Comparison of ENCODE assay signal across 24 cellular contexts in the genomic region with DNA sequence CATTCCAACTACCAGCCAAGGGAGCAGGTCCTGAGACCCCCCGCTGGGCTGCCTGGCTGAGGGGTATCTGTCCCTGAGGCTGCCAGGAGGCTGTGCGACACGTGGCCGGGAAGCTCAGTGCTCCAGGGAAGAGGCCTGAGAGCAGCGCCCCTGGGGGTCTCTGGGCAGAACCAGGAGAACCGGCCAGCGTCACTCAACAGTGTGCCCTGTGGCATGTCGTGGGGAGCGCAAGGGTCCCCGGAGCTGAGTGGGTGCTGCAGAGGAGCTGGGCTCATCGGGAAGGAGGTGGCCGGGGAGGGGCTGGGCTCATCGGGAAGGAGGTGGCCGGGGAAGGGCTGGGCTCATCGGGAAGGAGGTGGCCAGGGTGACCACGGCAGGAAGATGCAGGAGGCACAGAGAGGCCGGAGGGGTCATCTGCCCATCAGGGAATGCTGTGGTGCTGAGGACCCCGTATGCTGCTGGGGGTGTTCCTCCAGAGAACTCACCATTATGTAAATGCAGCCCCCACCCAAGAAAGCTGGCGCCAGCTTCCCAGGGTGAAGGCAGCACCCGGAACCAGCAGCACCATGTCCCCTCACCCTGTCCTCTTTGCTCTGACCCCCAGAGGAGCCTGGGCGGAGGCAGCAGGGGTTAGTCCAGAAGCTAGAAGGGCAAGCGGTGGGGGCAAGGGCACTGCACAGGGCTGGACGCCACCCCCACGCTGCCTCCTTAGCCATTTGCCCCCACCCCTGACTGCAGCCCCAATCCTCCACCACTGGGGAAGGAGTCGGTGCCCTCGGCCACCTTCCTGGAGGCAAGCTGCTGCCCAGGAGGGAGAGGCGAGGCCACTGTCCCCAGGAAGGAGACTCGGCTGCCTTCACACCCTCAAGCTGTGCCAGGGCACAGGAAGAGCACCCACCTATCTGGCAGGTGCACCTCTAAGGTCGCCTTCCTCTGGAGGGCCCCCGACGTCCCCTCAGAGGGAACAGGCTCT. TPM values are rescaled to one million over a fixed set of nuclear protein-coding genes. Genes with fewer than 3 reads are reported as not detected.
A peak's percentile ranks its signal among the peaks of the same experiment; 100 is the strongest.
DNase-seq lines count a peak whose midpoint lies in the region; ATAC-seq and TF ChIP-seq lines count a peak whose summit lies in the region.
"Had no signal": no experiment of that assay in that cellular context is flagged by ENCODE, and none has a peak within 500 bp of the region (broad histone marks: within the 10 kb centered on the region; RNA-seq: fewer than 3 reads in every experiment).

No MANE protein-coding gene starts in this region.

- ATAC-seq in PC-3 (no peak), gastroesophageal sphincter (no peak), HG03342 (IDR thresholded peaks at IDR 0.05; ENCODE audit: unreplicated experiment) (no peak)
- ATAC-seq: mucosa of descending colon, psoas muscle, T-helper 17 cell had no signal

- H2AFZ ChIP-seq in PC-3 (ENCODE audit: low read length) (no peak overlapping the region), osteoblast (ENCODE audit: low read length) (no peak overlapping the region)

- CTCF ChIA-PET in PC-3 (lab: Charles Lee), result no interaction called here

- intact Hi-C loops in PC-3 (cut with micrococcal nuclease), result no loop called here

- no TSS peak for BruUV-seq in PC-3 (replicated peaks; lab: Mats Ljungman, UMichigan)

- TF ChIP-seq POLR2A in gastroesophageal sphincter (IDR thresholded peaks at IDR 0.05), result no peak

- no peaks in the 10 kb centered on the region for H3K9me3 ChIP-seq in PC-3 (ENCODE audit: low read length)
- no peaks in the 10 kb centered on the region for H3K9me3 ChIP-seq in gastroesophageal sphincter
- H3K9me3 ChIP-seq in osteoblast (ENCODE audit: low read depth, low read length), result no peaks in the 10 kb centered on the region
- H3K9me3 ChIP-seq: left ventricle myocardium inferior, mucosa of descending colon, psoas muscle, SJSA1 had no signal

- H4K20me1 ChIP-seq in PC-3 (ENCODE audit: low read length) (no peaks in the 10 kb centered on the region), osteoblast (ENCODE audit: insufficient read depth, low read length) (no peaks in the 10 kb centered on the region)

- H3K27ac ChIP-seq in PC-3 (ENCODE audit: low read length) (peak overlapping the region; percentile 99), gastroesophageal sphincter (peak overlapping the region in 3 of 4 donors; percentile 78 to 85 (median 80)), osteoblast (ENCODE audit: low read depth, low read length) (no peak overlapping the region)
- H3K27ac ChIP-seq: left ventricle myocardium inferior, psoas muscle had no signal

- H3K4me3 ChIP-seq in PC-3 (ENCODE audit: low read length) (no peak overlapping the region), gastroesophageal sphincter (no peak overlapping the region), osteoblast (ENCODE audit: insufficient read depth, low read length) (no peak overlapping the region)
- H3K4me3 ChIP-seq: left ventricle myocardium inferior, mucosa of descending colon, psoas muscle, SJSA1 had no signal

- H3K4me1 ChIP-seq in PC-3 (ENCODE audit: insufficient read depth, low read length) (peaks cover 37% of the 10 kb centered on the region), gastroesophageal sphincter (peaks cover 4 to 77% (median 33%) of the 10 kb centered on the region in 3 donors), osteoblast (ENCODE audit: insufficient read depth, low read length) (peaks cover 38% of the 10 kb centered on the region)
- H3K4me1 ChIP-seq: left ventricle myocardium inferior, psoas muscle had no signal

- H3K36me3 ChIP-seq in PC-3 (ENCODE audit: low read depth, low read length) (no peaks in the 10 kb centered on the region), gastroesophageal sphincter (no peaks in the 10 kb centered on the region), osteoblast (ENCODE audit: insufficient read depth, low read length) (no peaks in the 10 kb centered on the region)
- H3K36me3 ChIP-seq: left ventricle myocardium inferior, SJSA1 had no signal

- H3F3A ChIP-seq in PC-3 (ENCODE audit: low read length, unreplicated experiment), result no peaks in the 10 kb centered on the region

- TF ChIP-seq CTCF in PC-3 (conservative IDR thresholded peaks at IDR 0.05; ENCODE audit: low read depth, low read length), result no peak
- TF ChIP-seq CTCF in gastroesophageal sphincter (IDR thresholded peaks at IDR 0.05), result no peak
- TF ChIP-seq CTCF in osteoblast (IDR thresholded peaks at IDR 0.05; ENCODE audit: extremely low read depth, low read depth, low read length), result no peak

- H3K27me3 ChIP-seq in PC-3 (ENCODE audit: low read length), result no peaks in the 10 kb centered on the region
- H3K27me3 ChIP-seq in gastroesophageal sphincter, result no peaks in the 10 kb centered on the region
- H3K27me3 ChIP-seq in osteoblast (ENCODE audit: insufficient read depth, low read length), result no peaks in the 10 kb centered on the region
- H3K27me3 ChIP-seq: SJSA1 had no signal

- no peak overlapping the region for H3K4me2 ChIP-seq in PC-3 (ENCODE audit: low read length)
- H3K4me2 ChIP-seq in osteoblast (ENCODE audit: insufficient read depth, low read length), result no peak overlapping the region

- TF ChIP-seq EP300 in gastroesophageal sphincter (IDR thresholded peaks at IDR 0.05), result no peak

- no peak for DNase-seq in PC-3
- DNase-seq in osteoblast (ENCODE audit: insufficient read length, low spot score, missing footprints), result peak; percentile 72
- peak; percentile 42 for DNase-seq in ureter (ENCODE audit: low spot score)
- no peak for DNase-seq in stimulated activated CD4-positive, alpha-beta T cell treated with anti-CD3 and anti-CD28 coated beads, Interleukin-4, amount 100 ng/mL, for 1 hour
- DNase-seq in stimulated activated CD4-positive, alpha-beta T cell treated with anti-CD3 and anti-CD28 coated beads, Interleukin-4, amount 100 ng/mL, for 4 hours, result no peak
- DNase-seq: activated CD4-positive, alpha-beta T cell treated with anti-CD3 and anti-CD28 coated beads, Interleukin-2, amount 50 U/mL, for 1 hour; activated effector memory CD4-positive, alpha-beta T cell treated with Interleukin-2 at 50 U/mL for 16 hours; CD8-positive, alpha-beta memory T cell; DMS153; GDM1; H9; left ventricle myocardium inferior; NCI-H1417; NCI-H510A; nephron progenitor cell; psoas muscle; small intestine; stimulated activated CD4-positive, alpha-beta T cell treated with anti-CD3 and anti-CD28 coated beads, Interleukin-4, amount 100 ng/mL, for 24 hours; T-helper 17 cell had no signal

- WGBS in gastroesophageal sphincter (ENCODE audit: low coverage in 1 of 2), 2 donors, result 91 to 100% methylated on average over 2 to 4 of the region's 31 CpGs

- POLR2A ChIA-PET in PC-3 (lab: Charles Lee; ENCODE audit: unreplicated experiment), result no interaction called here

- H3K79me2 ChIP-seq in PC-3 (ENCODE audit: low read length) (no peaks in the 10 kb centered on the region), osteoblast (ENCODE audit: insufficient read depth, low read length) (no peaks in the 10 kb centered on the region)

- no peaks in the 10 kb centered on the region for H3K9me2 ChIP-seq in PC-3 (replicated peaks; ENCODE audit: low read length)

- no peak overlapping the region for H3K9ac ChIP-seq in PC-3 (ENCODE audit: low read length)

RNA-seq across cellular contexts. Expression of a gene that starts 33.3 kb away (rescaled TPM):
- not detected in 2 replicates for total RNA-seq in PC-3 (2014; rRNA removed)
- total RNA-seq in gastroesophageal sphincter, result 10 to 100 TPM in 1 of 4 donors, 1 to 10 TPM in 1, under 1 TPM in 1, not detected in 1; 0.13 to 19.4 (median 1.9) TPM
- not detected in 2 replicates for total RNA-seq in osteoblast
- not detected for total RNA-seq in ureter
- total RNA-seq: CD8-positive, alpha-beta memory T cell; H9; left ventricle myocardium inferior; M059J; psoas muscle; SJSA1; T-helper 17 cell had no signal

RNA-seq across cellular contexts. Expression of a gene that starts 58.7 kb away (rescaled TPM):
- total RNA-seq in PC-3 (2014; rRNA removed) (not detected in 2 replicates), gastroesophageal sphincter (not detected), osteoblast (not detected in 2 replicates), ureter (not detected)
- total RNA-seq: CD8-positive, alpha-beta memory T cell; H9; left ventricle myocardium inferior; M059J; mucosa of descending colon; psoas muscle; SJSA1; T-helper 17 cell had no signal

Comparison
In these comparisons a context has a peak if more than half of its experiments do, and no peak if none do; other contexts are left out.
1. DNase-seq: peak in osteoblast (single experiment) and ureter (single experiment); none in PC-3 (single experiment), stimulated activated CD4-positive, alpha-beta T cell treated with anti-CD3 and anti-CD28 coated beads, Interleukin-4, amount 100 ng/mL, for 1 hour (single experiment) and stimulated activated CD4-positive, alpha-beta T cell treated with anti-CD3 and anti-CD28 coated beads, Interleukin-4, amount 100 ng/mL, for 4 hours (0 of 2).